In genomic region chr22:39030705-39031104, GRCh38 we compare ENCODE assay signal across 21 cellular contexts.
DNase-seq lines count a peak whose midpoint lies in the region; ATAC-seq lines count a peak whose summit lies in the region.
"Had no signal": no experiment of that assay in that cellular context is flagged by ENCODE, and none has a peak within 500 bp of the region (broad histone marks: within the 10 kb centered on the region; RNA-seq: fewer than 3 reads in every experiment).

No MANE protein-coding gene starts in this region.

- peak overlapping the region; percentile 8 for H3K27ac Mint-ChIP-seq in activated T-cell treated with anti-CD3 and anti-CD28 coated beads, Interleukin-2, amount 50 U/mL, for 24 hours
- H3K27ac Mint-ChIP-seq: CD4-positive, CD25-positive, alpha-beta regulatory T cell had no signal

- peaks cover 14% of the 10 kb centered on the region for H3K4me1 Mint-ChIP-seq in activated T-cell treated with anti-CD3 and anti-CD28 coated beads, Interleukin-2, amount 50 U/mL, for 24 hours (ENCODE audit: low read depth)

- H3K27me3 Mint-ChIP-seq in activated T-cell treated with anti-CD3 and anti-CD28 coated beads, Interleukin-2, amount 50 U/mL, for 24 hours: no peaks in the 10 kb centered on the region
- H3K27me3 Mint-ChIP-seq: CD4-positive, CD25-positive, alpha-beta regulatory T cell had no signal

- no peak overlapping the region for H3K4me3 Mint-ChIP-seq in activated T-cell treated with anti-CD3 and anti-CD28 coated beads, Interleukin-2, amount 50 U/mL, for 24 hours
- H3K4me3 Mint-ChIP-seq: CD4-positive, CD25-positive, alpha-beta regulatory T cell had no signal

- DNase-seq in activated T-cell treated with anti-CD3 and anti-CD28 coated beads, Interleukin-2, amount 50 U/mL, for 24 hours: no peak
- DNase-seq in activated T-cell treated with anti-CD3 and anti-CD28 coated beads for 4 hours (no peak), MV-4-11 (lab: John Stamatoyannopoulos, UW) (peak; percentile 73), left kidney (ENCODE audit: low read depth, low spot score) (peak; percentile 68), NCI-H1092 (lab: John Stamatoyannopoulos, UW) (no peak)
- DNase-seq: 8988T; ACHN; BE2C; CD4-positive, CD25-positive, alpha-beta regulatory T cell; HCEC 1CT; Kasumi-1; NCI-H2029; NCI-H446; NCI-H524 treated with DMSO at 0.1 percent for 48 hours; NCI-H774; SJCRH30 had no signal

- ATAC-seq in HG03159 (IDR thresholded peaks at IDR 0.05; ENCODE audit: unreplicated experiment) (no peak), GM19397 (IDR thresholded peaks at IDR 0.05; ENCODE audit: unreplicated experiment) (no peak), HG02973 (IDR thresholded peaks at IDR 0.05; ENCODE audit: unreplicated experiment) (no peak)
- ATAC-seq: Right ventricle myocardium inferior, SK-N-SH treated with all-trans-retinoic acid at 6 μM for 48 hours had no signal

- H3K9me3 Mint-ChIP-seq in activated T-cell treated with anti-CD3 and anti-CD28 coated beads, Interleukin-2, amount 50 U/mL, for 24 hours: no peaks in the 10 kb centered on the region

- H3K36me3 Mint-ChIP-seq in activated T-cell treated with anti-CD3 and anti-CD28 coated beads, Interleukin-2, amount 50 U/mL, for 24 hours (ENCODE audit: low read depth): peaks cover 46% of the 10 kb centered on the region

Comparison
In these comparisons a context has a peak if more than half of its experiments do, and no peak if none do; other contexts are left out.
1. DNase-seq: peak in MV-4-11 (single experiment) and left kidney (single experiment); none in activated T-cell treated with anti-CD3 and anti-CD28 coated beads, Interleukin-2, amount 50 U/mL, for 24 hours (single experiment), activated T-cell treated with anti-CD3 and anti-CD28 coated beads for 4 hours (single experiment) and NCI-H1092 (single experiment).